In genomic region chr18:54765636-54766035, GRCh38 we compare ENCODE assay signal across 33 cellular contexts.
DNase-seq lines count a peak whose midpoint lies in the region; ATAC-seq, FAIRE-seq and TF ChIP-seq lines count a peak whose summit lies in the region.
"Had no signal": no experiment of that assay in that cellular context is flagged by ENCODE, and none has a peak within 500 bp of the region (broad histone marks: within the 10 kb centered on the region; RNA-seq: fewer than 3 reads in every experiment).

No MANE protein-coding gene starts in this region.

- no peak for FAIRE-seq in K562 (lab: Jason Lieb, UNC)
- FAIRE-seq: colon, HTR-8/SVneo, keratinocyte had no signal

- H3K36me3 Mint-ChIP-seq in type B pancreatic cell (no peaks in the 10 kb centered on the region), endothelial cell (ENCODE audit: low read depth, unreplicated experiment) (no peaks in the 10 kb centered on the region)
- H3K36me3 Mint-ChIP-seq: activated naive CD4-positive, alpha-beta T cell treated with anti-CD3 and anti-CD28 coated beads, Interleukin-2, amount 50 U/mL, for 24 hours; stimulated activated memory B cell treated with anti-CD40 and anti-IgM and Interleukin-4, amounts not matched to agents 10 μg/mL and 1 μg/mL and 100 μg/mL, for 72 hours; T-cell had no signal

- peak overlapping the region in 1 of 2 experiments; percentile 9; a peak in 1 of 4 replicates for H3K9ac ChIP-seq in K562 (ENCODE audit: insufficient read depth in 1 of 2, low read depth in 2 of 2, low read length in 2 of 2)
- H3K9ac ChIP-seq: parathyroid adenoma had no signal

- H3K4me1 Mint-ChIP-seq in type B pancreatic cell (ENCODE audit: unreplicated experiment): peaks cover 5% of the 10 kb centered on the region
- peaks cover 4% of the 10 kb centered on the region for H3K4me1 Mint-ChIP-seq in endothelial cell (ENCODE audit: unreplicated experiment)
- H3K4me1 Mint-ChIP-seq: activated naive CD4-positive, alpha-beta T cell treated with anti-CD3 and anti-CD28 coated beads, Interleukin-2, amount 50 U/mL, for 24 hours; activated T-helper 17 cell treated with anti-CD3 and anti-CD28 coated beads, Interleukin-2, amount 50 U/mL, for 72 hours; neural crest cell; stimulated activated memory B cell treated with anti-CD40 and anti-IgM and Interleukin-4, amounts not matched to agents 10 μg/mL and 1 μg/mL and 100 μg/mL, for 72 hours; T-cell had no signal

- in situ Hi-C loops in K562 (cut with MboI): no loop called here

- peak overlapping the region; percentile 10; the same call in 2 of the 3 replicates for H3K27ac ChIP-seq in K562 (ENCODE audit: extremely low read depth, low read depth, low read length)
- H3K27ac ChIP-seq: esophagus squamous epithelium, gastroesophageal sphincter, parathyroid adenoma, sigmoid colon, suprapubic skin had no signal

- peak overlapping the region; percentile 55 for H2AFZ ChIP-seq in K562 (ENCODE audit: low read depth, low read length)
- H2AFZ ChIP-seq: parathyroid adenoma had no signal

- intact Hi-C loops in K562 (cut with micrococcal nuclease) (no loop called here), left colon (cut with DNase I, micrococcal nuclease) (no loop called here)

- CTCF ChIA-PET in K562 (lab: Yijun Ruan, JAX; ENCODE audit: low intra/inter-chr PET ratio): no interaction called here

- H3K9me3 Mint-ChIP-seq in type B pancreatic cell (no peaks in the 10 kb centered on the region), endothelial cell (ENCODE audit: unreplicated experiment) (no peaks in the 10 kb centered on the region)
- H3K9me3 Mint-ChIP-seq: activated CD8-positive, alpha-beta T cell treated with anti-CD3 and anti-CD28 coated beads for 36 hours; activated naive CD4-positive, alpha-beta T cell treated with anti-CD3 and anti-CD28 coated beads, Interleukin-2, amount 50 U/mL, for 24 hours; activated T-helper 17 cell treated with anti-CD3 and anti-CD28 coated beads, Interleukin-2, amount 50 U/mL, for 72 hours; H9; neural crest cell; stimulated activated memory B cell treated with anti-CD40 and anti-IgM and Interleukin-4, amounts not matched to agents 10 μg/mL and 1 μg/mL and 100 μg/mL, for 72 hours; T-cell had no signal

- H4K20me1 ChIP-seq in K562 (replicated peaks; ENCODE audit: control insufficient read depth, insufficient read depth, low read length): no peaks in the 10 kb centered on the region

- H3K4me1 ChIP-seq in K562 (replicated peaks in 1 of 2; ENCODE audit: control insufficient read depth in 2 of 2, insufficient read depth in 2 of 2, low read length in 2 of 2): peaks cover 0 to 15% of the 10 kb centered on the region in 2 experiments; a peak in 1 of 5 replicates
- H3K4me1 ChIP-seq: esophagus squamous epithelium, gastroesophageal sphincter, parathyroid adenoma, sigmoid colon, suprapubic skin had no signal

- no peaks in the 10 kb centered on the region for H3K27me3 ChIP-seq in K562 (ENCODE audit: control insufficient read depth in 2 of 2, insufficient read depth in 2 of 2, low read length in 2 of 2)
- H3K27me3 ChIP-seq: esophagus squamous epithelium, gastroesophageal sphincter, sigmoid colon, suprapubic skin had no signal

- H3K9me1 ChIP-seq in K562 (ENCODE audit: control insufficient read depth, insufficient read depth, low read length): no peaks in the 10 kb centered on the region

- H3K36me3 ChIP-seq in K562 (ENCODE audit: control insufficient read depth, insufficient read depth, low read length): no peaks in the 10 kb centered on the region
- H3K36me3 ChIP-seq: esophagus squamous epithelium, gastroesophageal sphincter, sigmoid colon, suprapubic skin had no signal

- no peaks in the 10 kb centered on the region for H3K79me2 ChIP-seq in K562 (ENCODE audit: control insufficient read depth, insufficient read depth, low read length)
- H3K79me2 ChIP-seq: parathyroid adenoma had no signal

- BruUV-seq in K562 (replicated peaks; lab: Mats Ljungman, UMichigan): no TSS peak

- H3K4me3 ChIP-seq in K562: no peak overlapping the region
- H3K4me3 ChIP-seq: esophagus squamous epithelium, gastroesophageal sphincter, sigmoid colon, suprapubic skin had no signal

- no peak overlapping the region for H3K4me2 ChIP-seq in K562 (ENCODE audit: insufficient read depth, low read length)

- TF ChIP-seq CTCF in K562 (IDR thresholded peaks at IDR 0.05 in 2 of 3, conservative IDR thresholded peaks at IDR 0.05 in 1 of 3; ENCODE audit: insufficient read depth in 2 of 3, low read depth in 1 of 3, low read length in 3 of 3) (no peak), type B pancreatic cell (conservative IDR thresholded peaks at IDR 0.05) (no peak), endothelial cell (IDR thresholded peaks at IDR 0.05; ENCODE audit: unreplicated experiment) (no peak)

- H3K4me3 Mint-ChIP-seq in type B pancreatic cell (no peak overlapping the region), endothelial cell (ENCODE audit: unreplicated experiment) (no peak overlapping the region)
- H3K4me3 Mint-ChIP-seq: activated CD8-positive, alpha-beta T cell treated with anti-CD3 and anti-CD28 coated beads for 36 hours; activated naive CD4-positive, alpha-beta T cell treated with anti-CD3 and anti-CD28 coated beads, Interleukin-2, amount 50 U/mL, for 24 hours; activated T-helper 17 cell treated with anti-CD3 and anti-CD28 coated beads, Interleukin-2, amount 50 U/mL, for 72 hours; H9; neural crest cell; stimulated activated memory B cell treated with anti-CD40 and anti-IgM and Interleukin-4, amounts not matched to agents 10 μg/mL and 1 μg/mL and 100 μg/mL, for 72 hours; T-cell had no signal

- H3K27me3 Mint-ChIP-seq in type B pancreatic cell (peaks cover 7% of the 10 kb centered on the region), endothelial cell (ENCODE audit: unreplicated experiment) (peaks cover 1% of the 10 kb centered on the region)

- ATAC-seq in K562 (no peak), left colon (peak; percentile 28)
- ATAC-seq: activated CD8-positive, alpha-beta T cell treated with anti-CD3 and anti-CD28 coated beads for 36 hours; activated T-helper 17 cell treated with anti-CD3 and anti-CD28 coated beads, Interleukin-2, amount 50 U/mL, for 72 hours; gastroesophageal sphincter; stimulated activated memory B cell treated with anti-CD40 and anti-IgM and Interleukin-4, amounts not matched to agents 10 μg/mL and 1 μg/mL and 100 μg/mL, for 72 hours; T-cell had no signal

- H3K27ac Mint-ChIP-seq in type B pancreatic cell: peak overlapping the region; percentile 82
- no peak overlapping the region for H3K27ac Mint-ChIP-seq in endothelial cell (ENCODE audit: unreplicated experiment)
- H3K27ac Mint-ChIP-seq: activated CD8-positive, alpha-beta T cell treated with anti-CD3 and anti-CD28 coated beads for 36 hours; activated naive CD4-positive, alpha-beta T cell treated with anti-CD3 and anti-CD28 coated beads, Interleukin-2, amount 50 U/mL, for 24 hours; activated T-helper 17 cell treated with anti-CD3 and anti-CD28 coated beads, Interleukin-2, amount 50 U/mL, for 72 hours; stimulated activated memory B cell treated with anti-CD40 and anti-IgM and Interleukin-4, amounts not matched to agents 10 μg/mL and 1 μg/mL and 100 μg/mL, for 72 hours; T-cell had no signal

- DNase-seq in LoVo (ENCODE audit: low spot score): peak; percentile 50
- DNase-seq in K562 (ENCODE audit: extremely low read depth in 1 of 4, low spot score in 3 of 4): peak in 1 of 4 experiments; percentile 8
- DNase-seq in left colon: no peak
- no peak for DNase-seq in type B pancreatic cell (ENCODE audit: extremely low spot score, unreplicated experiment)
- DNase-seq in inferior parietal cortex (ENCODE audit: extremely low spot score): no peak
- no peak for DNase-seq in endothelial cell (ENCODE audit: low spot score)
- DNase-seq in H4 (ENCODE audit: low spot score): no peak
- DNase-seq: activated CD4-positive, CD25-positive, alpha-beta regulatory T cell treated with anti-CD3 and anti-CD28 coated beads, Interleukin-2, amount 50 U/mL, for 72 hours; activated CD8-positive, alpha-beta T cell treated with anti-CD3 and anti-CD28 coated beads for 36 hours; effector memory CD4-positive, alpha-beta T cell; esophagus squamous epithelium; H9; KBM-7; mammary epithelial cell; MM.1S; NCI-H1417 treated with DMSO at 0.1 percent for 48 hours; NCI-H2081 treated with DMSO at 0.1 percent for 48 hours; NCI-H345; NCI-H748 treated with DMSO at 0.1 percent for 48 hours; RPMI8226; sigmoid colon; stimulated activated CD4-positive, alpha-beta T cell treated with anti-CD3 and anti-CD28 coated beads, Interleukin-4, amount 100 ng/mL, for 4 hours; T-cell had no signal

- no peak for TF ChIP-seq POLR2A in K562 (conservative IDR thresholded peaks at IDR 0.05)

- no peaks in the 10 kb centered on the region for H3K9me3 ChIP-seq in K562 (replicated peaks; ENCODE audit: control insufficient read depth, insufficient read depth, low read depth, low read length)
- H3K9me3 ChIP-seq: esophagus squamous epithelium, gastroesophageal sphincter, sigmoid colon, suprapubic skin had no signal

- TF ChIP-seq RAD21 in K562 (CRISPR knock-in tag; conservative IDR thresholded peaks at IDR 0.05 in 1 of 2, IDR thresholded peaks at IDR 0.05 in 1 of 2): no peak

- POLR2A ChIA-PET in K562 (lab: Yijun Ruan, JAX): no interaction called here

- TF ChIP-seq EP300 in K562 (IDR thresholded peaks at IDR 0.05; ENCODE audit: low read length): peak; percentile 29; the same call in 1 of the 2 replicates

TF ChIP-seq in K562, 482 proteins besides CTCF, POLR2A, EP300 and RAD21:
- TF ChIP-seq SMARCB1 (IDR thresholded peaks at IDR 0.05; ENCODE audit: insufficient read length, low read depth) (no peak), FOXA3 (CRISPR knock-in tag; conservative IDR thresholded peaks at IDR 0.05 in 1 of 2, IDR thresholded peaks at IDR 0.05 in 1 of 2) (peak in 1 of 2 experiments; percentile 43; a peak in 2 of 4 replicates), ADNP (tag; IDR thresholded peaks at IDR 0.05) (no peak), TAL1 (IDR thresholded peaks at IDR 0.05) (peak; percentile 63), SIRT6 (IDR thresholded peaks at IDR 0.05; ENCODE audit: low read depth, low read length) (no peak), CBFA2T3 (IDR thresholded peaks at IDR 0.05) (peak; percentile 70), TEAD4 (IDR thresholded peaks at IDR 0.05; ENCODE audit: low read length) (peak; percentile 40; the same call in 1 of the 2 replicates), TEAD4 (CRISPR knock-in tag; IDR thresholded peaks at IDR 0.05; ENCODE audit: borderline replicate concordance) (no peak), SMARCA4 (IDR thresholded peaks at IDR 0.05) (peak; percentile 32; the same call in 1 of the 2 replicates), CBFA2T2 (conservative IDR thresholded peaks at IDR 0.05) (peak; percentile 52), NCOR1 (IDR thresholded peaks at IDR 0.05) (0 out of 2 replicates have a peak, but pooled peaks have one; percentile 17), ARID1B (IDR thresholded peaks at IDR 0.05) (peak; percentile 59), RNF2 (IDR thresholded peaks at IDR 0.05) (no peak), KLF16 (IDR thresholded peaks at IDR 0.05) (0 out of 2 replicates have a peak, but pooled peaks have one; percentile 16)
